1 cellular context compared by ENCODE assay signal in genomic region chr3:50245251-50245745, GRCh38.
TF ChIP-seq lines count a peak whose summit lies in the region.

No MANE protein-coding gene starts in this region.

TF ChIP-seq in SK-N-SH, 30 proteins besides CTCF, POLR2A, EP300 and RAD21 (continued from another document):
- TF ChIP-seq USF1 (IDR thresholded peaks at IDR 0.05; ENCODE audit: borderline replicate concordance, low read depth) (no peak), GABPA (IDR thresholded peaks at IDR 0.05; ENCODE audit: low read depth) (no peak), JUND (IDR thresholded peaks at IDR 0.05) (no peak), REST (IDR thresholded peaks at IDR 0.05; ENCODE audit: low read depth, low read length) (no peak), ELF1 (IDR thresholded peaks at IDR 0.05) (no peak), TEAD4 (IDR thresholded peaks at IDR 0.05; ENCODE audit: borderline replicate concordance, insufficient read depth) (no peak), USF2 (IDR thresholded peaks at IDR 0.05; ENCODE audit: borderline replicate concordance, low read depth, low read length) (no peak), CHD2 (IDR thresholded peaks at IDR 0.05; ENCODE audit: low read length, partially characterized antibody) (no peak)
TF ChIP-seq in SK-N-SH: peak in this region for 0.
